In the genomic region with DNA sequence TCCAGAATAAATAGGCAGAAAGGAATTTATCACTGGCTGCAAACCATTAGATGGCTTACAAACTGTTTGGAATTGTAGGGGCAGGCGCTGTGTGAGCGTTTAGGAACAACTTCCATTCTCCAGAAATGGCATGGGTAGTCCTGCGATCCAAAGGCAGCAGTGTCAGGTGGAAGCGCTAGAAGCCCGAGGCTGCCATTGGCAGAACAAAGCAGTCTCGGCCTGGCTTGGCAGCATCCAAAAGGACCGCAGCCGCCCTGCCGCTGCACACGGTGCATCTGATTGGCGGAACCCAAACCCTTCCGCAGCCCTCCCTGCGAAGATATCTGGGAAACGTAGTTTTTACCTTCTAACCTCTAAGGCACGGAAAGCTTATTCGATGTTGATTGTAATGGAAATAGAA, we compare ENCODE assay signal across 8 cellular contexts. TPM values are rescaled to one million over a fixed set of nuclear protein-coding genes. Genes with fewer than 3 reads are reported as not detected.
A peak's percentile ranks its signal among the peaks of the same experiment; 100 is the strongest.
DNase-seq lines count a peak whose midpoint lies in the region; ATAC-seq, FAIRE-seq and TF ChIP-seq lines count a peak whose summit lies in the region.

No MANE protein-coding gene starts in this region.

- peaks cover 28% of the 10 kb centered on the region for H3K27me3 Mint-ChIP-seq in CD4-positive, CD25-positive, alpha-beta regulatory T cell
- H3K27me3 Mint-ChIP-seq in activated naive CD4-positive, alpha-beta T cell treated with anti-CD3 and anti-CD28 coated beads for 36 hours (ENCODE audit: low read depth), result no peaks in the 10 kb centered on the region

- no peaks in the 10 kb centered on the region for H3K36me3 Mint-ChIP-seq in CD4-positive, CD25-positive, alpha-beta regulatory T cell
- H3K36me3 Mint-ChIP-seq in activated naive CD4-positive, alpha-beta T cell treated with anti-CD3 and anti-CD28 coated beads for 36 hours (ENCODE audit: low read depth), result no peaks in the 10 kb centered on the region

- H3K4me3 Mint-ChIP-seq in CD4-positive, CD25-positive, alpha-beta regulatory T cell, result peak overlapping the region; percentile 22 to 81 (median 59)
- H3K4me3 Mint-ChIP-seq in activated naive CD4-positive, alpha-beta T cell treated with anti-CD3 and anti-CD28 coated beads for 36 hours, result peak overlapping the region; percentile 65

- peak overlapping the region; percentile 43 for H3K4me2 ChIP-seq in neural cell (ENCODE audit: low read length)

- H3K27ac Mint-ChIP-seq in CD4-positive, CD25-positive, alpha-beta regulatory T cell, result peak overlapping the region in 1 of 3 donors; percentile 17
- H3K27ac Mint-ChIP-seq in activated naive CD4-positive, alpha-beta T cell treated with anti-CD3 and anti-CD28 coated beads for 36 hours, result peak overlapping the region; percentile 24

- no peak for TF ChIP-seq RAD21 in neural cell (conservative IDR thresholded peaks at IDR 0.05)

- H4K20me1 ChIP-seq in neural cell (ENCODE audit: insufficient read depth), result no peaks in the 10 kb centered on the region

- DNase-seq in CD4-positive, CD25-positive, alpha-beta regulatory T cell, result peak; percentile 33 to 80 (median 60)
- DNase-seq in H54 (ENCODE audit: insufficient read length, low spot score), result peak; percentile 55
- DNase-seq in NT2/D1 (ENCODE audit: low read depth, low spot score), result peak; percentile 59
- peak; percentile 78 for DNase-seq in activated naive CD4-positive, alpha-beta T cell treated with anti-CD3 and anti-CD28 coated beads for 36 hours
- peak; percentile 27 to 63 for DNase-seq in foreskin keratinocyte
- peak; percentile 4 to 89 (median 65) for DNase-seq in substantia nigra (lab: John Stamatoyannopoulos, UW)
- no peak for DNase-seq in HCEC 1CT

- peaks cover 8% of the 10 kb centered on the region for H3K27me3 ChIP-seq in CD4-positive, CD25-positive, alpha-beta regulatory T cell (ENCODE audit: control insufficient read depth, insufficient read depth, low read length)
- H3K27me3 ChIP-seq in NT2/D1 (ENCODE audit: insufficient read depth, insufficient read length) (no peaks in the 10 kb centered on the region), foreskin keratinocyte (no peaks in the 10 kb centered on the region), neural cell (ENCODE audit: insufficient read depth, low read depth, low read length) (no peaks in the 10 kb centered on the region)

- H3K79me2 ChIP-seq in neural cell (replicated peaks; ENCODE audit: insufficient read depth, low read length), result no peaks in the 10 kb centered on the region

- H3F3A ChIP-seq in neural cell (ENCODE audit: insufficient read depth, low read length, poor library complexity, severe bottlenecking), result no peaks in the 10 kb centered on the region

- no peaks in the 10 kb centered on the region for H3K9me3 ChIP-seq in CD4-positive, CD25-positive, alpha-beta regulatory T cell (ENCODE audit: control insufficient read depth in 2 of 2, low read length in 2 of 2)
- H3K9me3 ChIP-seq in NT2/D1 (ENCODE audit: insufficient read depth, low read length), result no peaks in the 10 kb centered on the region
- no peaks in the 10 kb centered on the region for H3K9me3 ChIP-seq in neural cell (ENCODE audit: low read length)

- intact Hi-C loops in activated naive CD4-positive, alpha-beta T cell treated with anti-CD3 and anti-CD28 coated beads for 36 hours (cut with micrococcal nuclease), result loop anchor here (1.0 to 10.0 kb wide), 2 partner anchors 23 to 459 kb away; a partner anchor contains a TSS

- FAIRE-seq in H54 (lab: Jason Lieb, UNC), result peak; percentile 88

- H3K9me2 ChIP-seq in neural cell (ENCODE audit: insufficient read depth, low read length), result no peaks in the 10 kb centered on the region

- H3K4me1 ChIP-seq in CD4-positive, CD25-positive, alpha-beta regulatory T cell (ENCODE audit: control insufficient read depth, insufficient read depth, low read length, poor library complexity, severe bottlenecking), result peaks cover 5% of the 10 kb centered on the region
- H3K4me1 ChIP-seq in NT2/D1 (ENCODE audit: insufficient read depth, insufficient read length) (no peaks in the 10 kb centered on the region), foreskin keratinocyte (peaks cover 20% of the 10 kb centered on the region)

- no peak; the same call in 1 of the 2 replicates for TF ChIP-seq POLR2A in H54 (IDR thresholded peaks at IDR 0.05; ENCODE audit: low read depth, low read length)

- CTCF ChIA-PET in activated naive CD4-positive, alpha-beta T cell treated with anti-CD3 and anti-CD28 coated beads for 36 hours (lab: Charles Lee), result interaction anchor here (1.3 to 5.6 kb wide), 2 partner anchors 8 to 101 kb away, joined by 4 to 58 read pairs; no protein-coding TSS in a partner anchor

- H3K9me3 Mint-ChIP-seq in CD4-positive, CD25-positive, alpha-beta regulatory T cell, result no peaks in the 10 kb centered on the region
- H3K9me3 Mint-ChIP-seq in activated naive CD4-positive, alpha-beta T cell treated with anti-CD3 and anti-CD28 coated beads for 36 hours, result no peaks in the 10 kb centered on the region

- peak; percentile 75 to 89 for ATAC-seq in CD4-positive, CD25-positive, alpha-beta regulatory T cell (ENCODE audit: low read depth in 2 of 2)
- peak; percentile 36 for ATAC-seq in foreskin keratinocyte

- peak overlapping the region; percentile 16 for H3K4me3 ChIP-seq in CD4-positive, CD25-positive, alpha-beta regulatory T cell (ENCODE audit: low read depth, low read length)
- H3K4me3 ChIP-seq in NT2/D1 (ENCODE audit: insufficient read length, low read depth) (peak overlapping the region; percentile 24), neural cell (ENCODE audit: low read length) (peak overlapping the region; percentile 56)

- peak overlapping the region; percentile 47 for H2AFZ ChIP-seq in neural cell (ENCODE audit: low read depth, low read length)

- no peaks in the 10 kb centered on the region for H3K36me3 ChIP-seq in CD4-positive, CD25-positive, alpha-beta regulatory T cell (ENCODE audit: control insufficient read depth, insufficient read depth, low read length)
- H3K36me3 ChIP-seq in NT2/D1 (ENCODE audit: insufficient read depth, insufficient read length, low read length), result no peaks in the 10 kb centered on the region
- H3K36me3 ChIP-seq in neural cell (ENCODE audit: insufficient read depth, low read length), result no peaks in the 10 kb centered on the region

- H3K4me1 Mint-ChIP-seq in CD4-positive, CD25-positive, alpha-beta regulatory T cell, result peaks cover 0 to 14% (median 9%) of the 10 kb centered on the region in 4 donors
- H3K4me1 Mint-ChIP-seq in activated naive CD4-positive, alpha-beta T cell treated with anti-CD3 and anti-CD28 coated beads for 36 hours (ENCODE audit: low read depth), result peaks cover 12% of the 10 kb centered on the region

- H3K9ac ChIP-seq in NT2/D1 (ENCODE audit: insufficient read length, low read depth) (no peak overlapping the region), neural cell (ENCODE audit: low read length) (peak overlapping the region; percentile 25)

- no peak for TF ChIP-seq CTCF in foreskin keratinocyte (conservative IDR thresholded peaks at IDR 0.05)
- no peak for TF ChIP-seq CTCF in neural cell (IDR thresholded peaks at IDR 0.05; ENCODE audit: poor library complexity, severe bottlenecking)

- no peak overlapping the region for H3K27ac ChIP-seq in CD4-positive, CD25-positive, alpha-beta regulatory T cell (ENCODE audit: insufficient read depth, low read length, poor library complexity, severe bottlenecking)
- H3K27ac ChIP-seq in foreskin keratinocyte (no peak overlapping the region), neural cell (ENCODE audit: low read length) (peak overlapping the region; percentile 42), substantia nigra (ENCODE audit: low read depth, low read length, poor library complexity, severe bottlenecking) (peak overlapping the region; percentile 37)

- no peak for TF ChIP-seq EP300 in neural cell (conservative IDR thresholded peaks at IDR 0.05; ENCODE audit: poor library complexity, severe bottlenecking)

TF ChIP-seq in neural cell, 6 proteins besides CTCF, POLR2A, EP300 and RAD21:
- TF ChIP-seq, protein P1, sequence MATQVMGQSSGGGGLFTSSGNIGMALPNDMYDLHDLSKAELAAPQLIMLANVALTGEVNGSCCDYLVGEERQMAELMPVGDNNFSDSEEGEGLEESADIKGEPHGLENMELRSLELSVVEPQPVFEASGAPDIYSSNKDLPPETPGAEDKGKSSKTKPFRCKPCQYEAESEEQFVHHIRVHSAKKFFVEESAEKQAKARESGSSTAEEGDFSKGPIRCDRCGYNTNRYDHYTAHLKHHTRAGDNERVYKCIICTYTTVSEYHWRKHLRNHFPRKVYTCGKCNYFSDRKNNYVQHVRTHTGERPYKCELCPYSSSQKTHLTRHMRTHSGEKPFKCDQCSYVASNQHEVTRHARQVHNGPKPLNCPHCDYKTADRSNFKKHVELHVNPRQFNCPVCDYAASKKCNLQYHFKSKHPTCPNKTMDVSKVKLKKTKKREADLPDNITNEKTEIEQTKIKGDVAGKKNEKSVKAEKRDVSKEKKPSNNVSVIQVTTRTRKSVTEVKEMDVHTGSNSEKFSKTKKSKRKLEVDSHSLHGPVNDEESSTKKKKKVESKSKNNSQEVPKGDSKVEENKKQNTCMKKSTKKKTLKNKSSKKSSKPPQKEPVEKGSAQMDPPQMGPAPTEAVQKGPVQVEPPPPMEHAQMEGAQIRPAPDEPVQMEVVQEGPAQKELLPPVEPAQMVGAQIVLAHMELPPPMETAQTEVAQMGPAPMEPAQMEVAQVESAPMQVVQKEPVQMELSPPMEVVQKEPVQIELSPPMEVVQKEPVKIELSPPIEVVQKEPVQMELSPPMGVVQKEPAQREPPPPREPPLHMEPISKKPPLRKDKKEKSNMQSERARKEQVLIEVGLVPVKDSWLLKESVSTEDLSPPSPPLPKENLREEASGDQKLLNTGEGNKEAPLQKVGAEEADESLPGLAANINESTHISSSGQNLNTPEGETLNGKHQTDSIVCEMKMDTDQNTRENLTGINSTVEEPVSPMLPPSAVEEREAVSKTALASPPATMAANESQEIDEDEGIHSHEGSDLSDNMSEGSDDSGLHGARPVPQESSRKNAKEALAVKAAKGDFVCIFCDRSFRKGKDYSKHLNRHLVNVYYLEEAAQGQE (IDR thresholded peaks at IDR 0.05; ENCODE audit: borderline replicate concordance), result peak; percentile 54
- peak; percentile 52 for TF ChIP-seq POLR2AphosphoS5 (IDR thresholded peaks at IDR 0.05)
- no peak for TF ChIP-seq TAF1 (IDR thresholded peaks at IDR 0.05; ENCODE audit: low read depth)

RNA-seq across cellular contexts. Expression of a gene that starts 23.6 kb away (rescaled TPM):
- total RNA-seq in CD4-positive, CD25-positive, alpha-beta regulatory T cell, result 328 TPM
- 10 to 100 TPM; 24.6 to 43.3 (median 28.3) TPM for polyA plus RNA-seq in CD4-positive, CD25-positive, alpha-beta regulatory T cell
- total RNA-seq in activated naive CD4-positive, alpha-beta T cell treated with anti-CD3 and anti-CD28 coated beads for 36 hours, result 10 to 100 TPM; 76.3 to 81.0 TPM
- total RNA-seq in foreskin keratinocyte, result 49.4 and 58.3 TPM in 2 replicates
- polyA plus RNA-seq in foreskin keratinocyte (17.1 and 21.5 TPM in 2 replicates), neural cell (131 and 139 TPM in 2 replicates)
- 126 and 153 TPM in 2 replicates for polyA minus RNA-seq in neural cell

Comparison
In these comparisons a context has a peak if more than half of its experiments do, and no peak if none do; other contexts are left out.
1. H3K27ac ChIP-seq: peak in neural cell (single experiment) and substantia nigra (single experiment); none in CD4-positive, CD25-positive, alpha-beta regulatory T cell (single experiment) and foreskin keratinocyte (single experiment).
2. Peak in every context shown above with its lines, with median percentiles within 50 percentile points of each other: H3K4me3 ChIP-seq.